ENCODE assay signal across 29 cellular contexts in the genomic region with DNA sequence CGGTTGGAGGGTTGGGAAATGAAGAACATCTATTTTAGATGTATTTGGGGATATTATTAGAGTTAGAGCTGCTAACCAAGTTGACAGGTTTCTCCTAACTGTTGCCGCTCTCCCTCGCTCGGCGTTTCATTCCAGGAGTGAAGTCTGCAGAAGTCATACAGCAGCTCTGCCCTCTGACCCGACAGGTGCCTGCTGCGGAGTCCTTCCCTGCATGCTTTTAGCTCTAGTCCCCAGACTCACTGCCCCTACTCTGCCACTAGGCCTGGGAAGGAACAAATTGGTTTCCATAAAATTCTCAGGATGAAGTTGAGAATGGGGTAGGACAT.
DNase-seq lines count a peak whose midpoint lies in the region; ATAC-seq, FAIRE-seq and TF ChIP-seq lines count a peak whose summit lies in the region.
"Had no signal": no experiment of that assay in that cellular context is flagged by ENCODE, and none has a peak within 500 bp of the region (broad histone marks: within the 10 kb centered on the region; RNA-seq: fewer than 3 reads in every experiment).

No MANE protein-coding gene starts in this region.

- H3K36me3 Mint-ChIP-seq in astrocyte (ENCODE audit: low read depth, unreplicated experiment) (peaks cover 17% of the 10 kb centered on the region), immature natural killer cell (no peaks in the 10 kb centered on the region)
- H3K36me3 Mint-ChIP-seq: activated naive CD8-positive, alpha-beta T cell; CD8-positive, alpha-beta T cell had no signal

- peak overlapping the region; percentile 43 for H3K27ac ChIP-seq in astrocyte (ENCODE audit: low read depth, low read length)
- H3K27ac ChIP-seq: 22Rv1, prostate gland, SK-N-MC, transverse colon had no signal

- no peak overlapping the region for H2AFZ ChIP-seq in astrocyte (ENCODE audit: low read depth, low read length)

- no peak overlapping the region for H3K4me3 ChIP-seq in astrocyte (ENCODE audit: insufficient read depth, low read depth, low read length)
- no peak overlapping the region for H3K4me3 ChIP-seq in skeletal muscle satellite cell (ENCODE audit: low read length)
- H3K4me3 ChIP-seq: gastroesophageal sphincter, GM12878, prostate gland, SK-N-MC, transverse colon had no signal

- H3K4me1 ChIP-seq in astrocyte (ENCODE audit: insufficient read depth, low read length): peaks cover 33% of the 10 kb centered on the region
- peaks cover 49% of the 10 kb centered on the region for H3K4me1 ChIP-seq in skeletal muscle satellite cell (ENCODE audit: control insufficient read depth, insufficient read depth, low read length)
- H3K4me1 ChIP-seq: prostate gland had no signal

- FAIRE-seq in astrocyte (lab: Jason Lieb, UNC): no peak
- FAIRE-seq: GM12878, GM19239, small intestine had no signal

- ATAC-seq in left lobe of liver: peak; percentile 37
- ATAC-seq: CD8-positive, alpha-beta T cell; GM12878; Panc1; stimulated activated naive CD8-positive, alpha-beta T cell treated with anti-CD3 and anti-CD28 coated beads, Interleukin-15, Interleukin-2, amounts not matched to agents 100 U/mL and 50 U/mL, for 24 hours had no signal

- peak overlapping the region; percentile 75 for H3K27ac Mint-ChIP-seq in astrocyte (ENCODE audit: unreplicated experiment)
- no peak overlapping the region for H3K27ac Mint-ChIP-seq in immature natural killer cell
- H3K27ac Mint-ChIP-seq: activated naive CD8-positive, alpha-beta T cell; activated T-helper 2 cell treated with anti-CD3 and anti-CD28 coated beads, Interferon-gamma antibody, Interleukin-2, Interleukin-4, amounts not matched to agents 10 μg/mL and 5 μg/mL and 100 μg/mL, durations not matched to agents 14 hours and 24 hours and 36 hours; CD8-positive, alpha-beta T cell; T-helper 2 cell treated with Interferon-gamma antibody and Interleukin-4, amounts not matched to agents 5 μg/mL and 100 μg/mL, for 36 hours had no signal

- H3K27me3 ChIP-seq in astrocyte (ENCODE audit: insufficient read depth, low read length) (peaks cover 3% of the 10 kb centered on the region), skeletal muscle satellite cell (ENCODE audit: control insufficient read depth, insufficient read depth, low read length) (no peaks in the 10 kb centered on the region)
- H3K27me3 ChIP-seq: gastroesophageal sphincter, transverse colon had no signal

- H3K9ac ChIP-seq in astrocyte (ENCODE audit: low read length) (no peak overlapping the region), skeletal muscle satellite cell (ENCODE audit: low read depth, low read length) (peak overlapping the region; percentile 22)

- H3K4me2 ChIP-seq in astrocyte (ENCODE audit: low read length): peak overlapping the region; percentile 33
- H3K4me2 ChIP-seq in skeletal muscle satellite cell (ENCODE audit: low read length): peak overlapping the region; percentile 24

- peaks cover 62% of the 10 kb centered on the region for H3K4me1 Mint-ChIP-seq in astrocyte (ENCODE audit: low read depth, unreplicated experiment)
- H3K4me1 Mint-ChIP-seq in immature natural killer cell: no peaks in the 10 kb centered on the region

- H3K27me3 Mint-ChIP-seq in astrocyte (ENCODE audit: low read depth, unreplicated experiment) (no peaks in the 10 kb centered on the region), immature natural killer cell (ENCODE audit: low read depth in 3 of 3) (peaks cover 0 to 16% (median 6%) of the 10 kb centered on the region in 3 donors)
- H3K27me3 Mint-ChIP-seq: activated naive CD8-positive, alpha-beta T cell had no signal

- H3K4me3 Mint-ChIP-seq in astrocyte (ENCODE audit: unreplicated experiment): no peak overlapping the region
- H3K4me3 Mint-ChIP-seq in immature natural killer cell: no peak overlapping the region
- H3K4me3 Mint-ChIP-seq: activated naive CD8-positive, alpha-beta T cell; CD8-positive, alpha-beta T cell; T-helper 2 cell treated with Interferon-gamma antibody and Interleukin-4, amounts not matched to agents 5 μg/mL and 100 μg/mL, for 36 hours had no signal

- H3K9me3 Mint-ChIP-seq in astrocyte (ENCODE audit: unreplicated experiment) (no peaks in the 10 kb centered on the region), immature natural killer cell (peaks cover 0 to 2% (median 0%) of the 10 kb centered on the region in 6 donors)
- H3K9me3 Mint-ChIP-seq: activated T-helper 2 cell treated with anti-CD3 and anti-CD28 coated beads, Interferon-gamma antibody, Interleukin-2, Interleukin-4, amounts not matched to agents 10 μg/mL and 5 μg/mL and 100 μg/mL, durations not matched to agents 14 hours and 24 hours and 36 hours; CD8-positive, alpha-beta T cell; T-helper 2 cell treated with Interferon-gamma antibody and Interleukin-4, amounts not matched to agents 5 μg/mL and 100 μg/mL, for 36 hours had no signal

- H3K79me2 ChIP-seq in astrocyte (ENCODE audit: insufficient read depth, low read length): no peaks in the 10 kb centered on the region

- no peaks in the 10 kb centered on the region for H3K36me3 ChIP-seq in astrocyte (ENCODE audit: insufficient read depth, low read length)
- H3K36me3 ChIP-seq in skeletal muscle satellite cell (ENCODE audit: insufficient read depth, low read length): peaks cover 63% of the 10 kb centered on the region
- H3K36me3 ChIP-seq: prostate gland, transverse colon had no signal

- no peaks in the 10 kb centered on the region for H3K9me3 ChIP-seq in astrocyte (ENCODE audit: insufficient read depth, low read depth, low read length)
- H3K9me3 ChIP-seq in skeletal muscle satellite cell (replicated peaks; ENCODE audit: low read length): no peaks in the 10 kb centered on the region
- H3K9me3 ChIP-seq: gastroesophageal sphincter, prostate gland, transverse colon had no signal

- TF ChIP-seq CTCF in astrocyte (IDR thresholded peaks at IDR 0.05; ENCODE audit: insufficient read depth, low read depth, low read length): no peak

- peaks cover 3% of the 10 kb centered on the region for H4K20me1 ChIP-seq in astrocyte (ENCODE audit: insufficient read depth, low read length)

- DNase-seq in DMS53 (lab: John Stamatoyannopoulos, UW) (peak; percentile 93), DMS53 treated with DMSO at 0.1 percent for 48 hours (lab: John Stamatoyannopoulos, UW; ENCODE audit: unreplicated experiment) (no peak), astrocyte (ENCODE audit: low read depth) (no peak), left lobe of liver (ENCODE audit: low spot score) (no peak), immature natural killer cell (no peak), NCI-H2029 (lab: John Stamatoyannopoulos, UW) (no peak), SKM-1 (lab: John Stamatoyannopoulos, UW; ENCODE audit: unreplicated experiment) (no peak)
- DNase-seq: activated CD4-positive, alpha-beta T cell treated with anti-CD3 and anti-CD28 coated beads, Interleukin-2, amount 50 U/mL, for 4 hours; activated CD8-positive, alpha-beta memory T cell treated with anti-CD3 and anti-CD28 coated beads, Interleukin-2, amount 50 U/mL, for 48 hours; AML-193; CD8-positive, alpha-beta T cell; DMS79 treated with DMSO at 0.1 percent for 48 hours; effector CD4-positive, alpha-beta T cell; erythroblast; small intestine; stimulated activated CD4-positive, alpha-beta T cell treated with anti-CD3 and anti-CD28 coated beads, Interleukin-2, amount 100 ng/mL, for 48 hours; stimulated activated naive CD8-positive, alpha-beta T cell treated with anti-CD3 and anti-CD28 coated beads, Interleukin-15, Interleukin-2, amounts not matched to agents 100 U/mL and 50 U/mL, for 24 hours; transverse colon had no signal
